32 cellular contexts compared by ENCODE assay signal in the genomic region with DNA sequence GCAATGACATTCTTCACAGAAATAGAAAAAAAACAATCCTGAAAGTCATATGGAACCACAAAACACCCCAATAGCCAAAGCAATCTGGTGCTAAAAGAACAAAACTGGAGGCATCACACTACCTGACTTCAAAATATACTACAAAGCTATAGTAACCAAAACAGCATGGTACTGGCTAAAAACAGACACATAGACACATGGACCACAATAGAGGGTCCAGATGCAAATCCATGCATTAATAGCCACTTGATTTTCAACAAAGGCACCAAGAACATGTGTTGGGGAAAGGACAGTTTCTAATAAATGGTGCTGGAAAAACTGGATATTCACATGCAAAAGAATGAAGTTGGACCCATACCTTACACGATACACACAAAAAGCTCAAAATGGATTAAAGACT. TPM values are rescaled to one million over a fixed set of nuclear protein-coding genes. Genes with fewer than 3 reads are reported as not detected.
"Had no signal": no experiment of that assay in that cellular context is flagged by ENCODE, and none has a peak within 500 bp of the region (broad histone marks: within the 10 kb centered on the region; RNA-seq: fewer than 3 reads in every experiment).

No MANE protein-coding gene starts in this region.

- H3K27ac ChIP-seq: adrenal gland, brain microvascular endothelial cell, breast epithelium, VCaP had no signal

- H3K9me3 ChIP-seq: adrenal gland, body of pancreas, breast epithelium had no signal

- ATAC-seq: activated CD8-positive, alpha-beta T cell treated with anti-CD3 and anti-CD28 coated beads for 36 hours; activated naive CD4-positive, alpha-beta T cell treated with anti-CD3 and anti-CD28 coated beads, Interleukin-2, amount 50 U/mL, for 72 hours; activated T-cell treated with anti-CD3 and anti-CD28 coated beads, Interleukin-2, amount 50 U/mL, for 4 hours; activated T-cell treated with anti-CD3 and anti-CD28 coated beads, Interleukin-2, amount 50 U/mL, for 72 hours; activated T-helper 17 cell treated with anti-CD3 and anti-CD28 coated beads, Interleukin-2, amount 50 U/mL, for 72 hours had no signal

- H3K27me3 ChIP-seq: adrenal gland, body of pancreas, brain microvascular endothelial cell, breast epithelium had no signal

- FAIRE-seq: astrocyte, TTC549 had no signal

- DNase-seq: activated B cell treated with CpG ODN at 0.5 μM for 24 hours; activated CD4-positive, alpha-beta memory T cell treated with anti-CD3 and anti-CD28 coated beads for 36 hours; activated CD4-positive, alpha-beta T cell treated with anti-CD3 and anti-CD28 coated beads for 4 hours; activated CD4-positive, alpha-beta T cell treated with anti-CD3 and anti-CD28 coated beads, Interleukin-2, amount 10 ng/mL, durations not matched to agents 24 days and 14 days; activated CD4-positive, alpha-beta T cell treated with anti-CD3 and anti-CD28 coated beads, Interleukin-2, amount 50 U/mL, for 1 hour; activated CD4-positive, alpha-beta T cell treated with anti-CD3 and anti-CD28 coated beads, Interleukin-2, amount 50 U/mL, for 4 hours; activated CD8-positive, alpha-beta memory T cell treated with anti-CD3 and anti-CD28 coated beads, Interleukin-2, amount 50 U/mL, for 4 hours; activated CD8-positive, alpha-beta T cell treated with anti-CD3 and anti-CD28 coated beads for 36 hours; activated effector memory CD4-positive, alpha-beta T cell treated with anti-CD3 and anti-CD28 coated beads, Interleukin-2, amount 50 U/mL, for 16 hours; activated gamma-delta T cell treated with Interleukin-2 at 50 U/mL for 16 hours; activated naive CD4-positive, alpha-beta T cell; activated naive CD4-positive, alpha-beta T cell treated with anti-CD3 and anti-CD28 coated beads for 36 hours; activated naive CD4-positive, alpha-beta T cell treated with anti-CD3 and anti-CD28 coated beads, Interleukin-2, amount 50 U/mL, for 16 hours; activated naive CD8-positive, alpha-beta T cell treated with anti-CD3 and anti-CD28 coated beads for 36 hours; activated T-cell treated with anti-CD3 and anti-CD28 coated beads for 4 hours; activated T-cell treated with anti-CD3 and anti-CD28 coated beads, Interleukin-2, amount 50 U/mL, for 1 hour; activated T-cell treated with anti-CD3 and anti-CD28 coated beads, Interleukin-2, amount 50 U/mL, for 4 hours; activated T-cell treated with anti-CD3 and anti-CD28 coated beads, Interleukin-2, amount 50 U/mL, for 72 hours; adrenal gland; amniotic stem cell; brain microvascular endothelial cell; central memory CD4-positive, alpha-beta T cell; T-helper 1 cell; T-helper 2 cell; T-helper 9 cell had no signal

- H3K36me3 ChIP-seq: adrenal gland, brain microvascular endothelial cell, breast epithelium had no signal

- H3K4me3 ChIP-seq: adrenal gland, body of pancreas, breast epithelium had no signal

RNA-seq across cellular contexts. Expression of a gene that starts 27.9 kb away (rescaled TPM):
- total RNA-seq: astrocyte had no signal
